Comparison of ENCODE assay signal across 11 cellular contexts in the genomic region with DNA sequence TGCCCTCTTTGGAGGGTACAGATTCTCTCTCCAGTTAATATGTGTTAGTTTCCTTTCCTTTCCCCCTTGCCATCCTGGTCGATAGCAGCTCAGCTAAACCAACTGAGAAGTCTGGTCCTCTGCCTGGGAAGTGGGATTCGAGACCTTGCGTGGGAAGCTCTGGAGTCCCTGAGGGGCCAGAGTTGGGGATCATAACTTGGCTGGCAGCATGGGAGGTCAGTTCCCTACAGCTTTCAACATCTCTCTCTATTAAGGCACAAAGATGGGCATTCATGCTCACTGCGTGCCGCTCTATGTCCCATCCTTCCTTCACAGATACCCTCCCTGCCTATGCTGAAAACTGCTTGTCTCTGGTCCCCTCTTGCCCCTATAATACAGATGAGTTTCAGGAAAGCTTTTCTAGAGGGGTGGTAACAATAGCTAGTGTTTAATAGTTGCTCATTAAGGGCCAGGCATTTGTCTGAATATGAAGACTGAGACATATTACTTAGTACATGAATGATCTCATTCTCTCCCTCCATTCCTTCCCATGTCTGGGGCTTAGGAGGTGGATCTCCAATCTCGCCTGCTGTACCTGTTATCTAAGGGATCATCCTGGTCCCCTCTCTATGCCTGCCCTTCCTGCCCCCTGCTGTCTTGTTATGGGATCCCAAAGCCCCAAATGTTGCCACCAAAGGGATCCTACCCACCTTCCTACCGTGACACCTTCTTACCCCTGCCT. TPM values are rescaled to one million over a fixed set of nuclear protein-coding genes. Genes with fewer than 3 reads are reported as not detected.
DNase-seq lines count a peak whose midpoint lies in the region; ATAC-seq and TF ChIP-seq lines count a peak whose summit lies in the region.
"Had no signal": no experiment of that assay in that cellular context is flagged by ENCODE, and none has a peak within 500 bp of the region (broad histone marks: within the 10 kb centered on the region; RNA-seq: fewer than 3 reads in every experiment).

No MANE protein-coding gene starts in this region.

- peaks cover 4 to 25% (median 19%) of the 10 kb centered on the region in 11 experiments; a peak in 15 of 22 replicates for H3K36me3 ChIP-seq in BLaER1 treated with 17β-estradiol and CSF1 and Interleukin-3, amounts not matched to agents 10 nM and 100 nM
- peaks cover 19 to 23% of the 10 kb centered on the region in 2 donors for H3K36me3 ChIP-seq in ascending aorta

- no peaks in the 10 kb centered on the region for H3K9me3 Mint-ChIP-seq in nephron progenitor cell

- intact Hi-C loops in ascending aorta (cut with DNase I), result loop anchor here (2.0 kb wide), 1 partner anchor 37 kb away; no protein-coding TSS in a partner anchor

- H3K36me3 Mint-ChIP-seq in nephron progenitor cell (ENCODE audit: low read depth), result no peaks in the 10 kb centered on the region

- no peak for DNase-seq in ascending aorta (ENCODE audit: low spot score in 2 of 2)
- DNase-seq in nephron progenitor cell, result no peak
- DNase-seq: activated effector memory CD4-positive, alpha-beta T cell treated with anti-CD3 and anti-CD28 coated beads, Interleukin-2, amount 50 U/mL, for 16 hours; NCI-H446 treated with DMSO at 0.1 percent for 48 hours; T-helper 2 cell had no signal

- peak overlapping the region; percentile 85 for H3K27ac Mint-ChIP-seq in nephron progenitor cell

- no peaks in the 10 kb centered on the region for H4K20me1 ChIP-seq in BLaER1 treated with 17β-estradiol and CSF1 and Interleukin-3, amounts not matched to agents 10 nM and 100 nM

- no peak for ATAC-seq in GM18858 (IDR thresholded peaks at IDR 0.05; ENCODE audit: unreplicated experiment)
- no peak for ATAC-seq in GM19328 (IDR thresholded peaks at IDR 0.05; ENCODE audit: unreplicated experiment)
- no peak for ATAC-seq in HG02938 (IDR thresholded peaks at IDR 0.05; ENCODE audit: unreplicated experiment)
- ATAC-seq: HCT116 had no signal

- no peaks in the 10 kb centered on the region for H3K27me3 ChIP-seq in BLaER1 treated with 17β-estradiol and CSF1 and Interleukin-3, amounts not matched to agents 10 nM and 100 nM
- no peaks in the 10 kb centered on the region for H3K27me3 ChIP-seq in ascending aorta

- H3K4me1 ChIP-seq in BLaER1 treated with 17β-estradiol and CSF1 and Interleukin-3, amounts not matched to agents 10 nM and 100 nM, result peaks cover 87 to 98% (median 96%) of the 10 kb centered on the region in 10 experiments
- peaks cover 56 to 83% of the 10 kb centered on the region in 2 donors for H3K4me1 ChIP-seq in ascending aorta

- H3K4me3 ChIP-seq in BLaER1 treated with 17β-estradiol and CSF1 and Interleukin-3, amounts not matched to agents 10 nM and 100 nM, result no peak overlapping the region
- peak overlapping the region in 1 of 2 donors; percentile 51 for H3K4me3 ChIP-seq in ascending aorta

- H3K9ac ChIP-seq in BLaER1 treated with 17β-estradiol and CSF1 and Interleukin-3, amounts not matched to agents 10 nM and 100 nM, result peak overlapping the region in 7 of 11 experiments; percentile 7 to 85 (median 76); a peak in 8 of 22 replicates

- no peaks in the 10 kb centered on the region for H3K27me3 Mint-ChIP-seq in nephron progenitor cell (ENCODE audit: low read depth, poor library complexity)

- H3K4me2 ChIP-seq in BLaER1 treated with 17β-estradiol and CSF1 and Interleukin-3, amounts not matched to agents 10 nM and 100 nM, result peak overlapping the region; percentile 93 to 99 (median 97)

- TF ChIP-seq CTCF in ascending aorta (IDR thresholded peaks at IDR 0.05), result no peak
- TF ChIP-seq CTCF in nephron progenitor cell (IDR thresholded peaks at IDR 0.05), result no peak

- peaks cover 49% of the 10 kb centered on the region for H3K4me1 Mint-ChIP-seq in nephron progenitor cell

- H3K4me3 Mint-ChIP-seq in nephron progenitor cell, result no peak overlapping the region

- no peaks in the 10 kb centered on the region for H3K9me3 ChIP-seq in BLaER1 treated with 17β-estradiol and CSF1 and Interleukin-3, amounts not matched to agents 10 nM and 100 nM (replicated peaks in 1 of 11)
- no peaks in the 10 kb centered on the region for H3K9me3 ChIP-seq in ascending aorta

- H3K27ac ChIP-seq in BLaER1 treated with 17β-estradiol and CSF1 and Interleukin-3, amounts not matched to agents 10 nM and 100 nM, result peak overlapping the region in 9 of 11 experiments; percentile 14 to 93 (median 86); a peak in 17 of 22 replicates
- peak overlapping the region; percentile 91 for H3K27ac ChIP-seq in ascending aorta

RNA-seq across cellular contexts. Expression of a gene that starts 10.8 kb away (rescaled TPM):
- 35.4 TPM for total RNA-seq in ascending aorta

RNA-seq across cellular contexts. Expression of a gene that starts 19.4 kb away (rescaled TPM):
- total RNA-seq in ascending aorta, result 176 TPM

RNA-seq across cellular contexts. Expression of a gene that starts 26.8 kb away (rescaled TPM):
- total RNA-seq in ascending aorta, result 0.43 TPM

RNA-seq across cellular contexts. Expression of a gene that starts 48.2 kb away (rescaled TPM):
- 82.5 TPM for total RNA-seq in ascending aorta

RNA-seq across cellular contexts. Expression of a gene that starts 58.4 kb away (rescaled TPM):
- 0.43 TPM for total RNA-seq in ascending aorta
- total RNA-seq: lung microvascular endothelial cell had no signal
